Comparison of ENCODE assay signal across 8 cellular contexts in genomic region chr1:224340711-224341384, GRCh38. TPM values are rescaled to one million over a fixed set of nuclear protein-coding genes. Genes with fewer than 3 reads are reported as not detected.
A peak's percentile ranks its signal among the peaks of the same experiment; 100 is the strongest.
DNase-seq lines count a peak whose midpoint lies in the region; ATAC-seq lines count a peak whose summit lies in the region.

No MANE protein-coding gene starts in this region.

- peaks cover 4% of the 10 kb centered on the region for H3K36me3 Mint-ChIP-seq in activated naive CD8-positive, alpha-beta T cell treated with anti-CD3 and anti-CD28 coated beads, Interleukin-2, amount 50 U/mL, for 24 hours (ENCODE audit: low read depth)
- H3K36me3 Mint-ChIP-seq in immature natural killer cell = peaks cover 5 to 6% (median 6%) of the 10 kb centered on the region in 3 donors

- H3K36me3 ChIP-seq in ACC112 (ENCODE audit: insufficient read depth, low read length) = no peaks in the 10 kb centered on the region

- DNase-seq in NCI-H774 (lab: John Stamatoyannopoulos, UW) (peak; percentile 26), immature natural killer cell (peak in 2 of 3 donors; percentile 11 to 12), foreskin melanocyte (no peak)
- peak; percentile 33 for DNase-seq in activated naive CD8-positive, alpha-beta T cell treated with anti-CD3 and anti-CD28 coated beads, Interleukin-2, amount 50 U/mL, for 24 hours
- peak; percentile 33 to 36 for DNase-seq in stimulated activated CD4-positive, alpha-beta T cell treated with anti-CD3 and anti-CD28 coated beads, Interleukin-2, amount 100 ng/mL, for 24 hours

- no peaks in the 10 kb centered on the region for H3K4me1 ChIP-seq in ACC112 (ENCODE audit: control insufficient read depth, insufficient read depth, low read length, unreplicated experiment)

- peak overlapping the region; percentile 95 for H2AFZ ChIP-seq in ACC112 (ENCODE audit: low read length, unreplicated experiment)

- ATAC-seq in GM19397 (IDR thresholded peaks at IDR 0.05; ENCODE audit: unreplicated experiment) (peak; percentile 55), GM19328 (IDR thresholded peaks at IDR 0.05; ENCODE audit: unreplicated experiment) (no peak)
- peak; percentile 80 for ATAC-seq in activated naive CD8-positive, alpha-beta T cell treated with anti-CD3 and anti-CD28 coated beads, Interleukin-2, amount 50 U/mL, for 24 hours

- H3K27me3 Mint-ChIP-seq in activated naive CD8-positive, alpha-beta T cell treated with anti-CD3 and anti-CD28 coated beads, Interleukin-2, amount 50 U/mL, for 24 hours = no peaks in the 10 kb centered on the region
- H3K27me3 Mint-ChIP-seq in immature natural killer cell (ENCODE audit: low read depth in 3 of 3) = peaks cover 0 to 4% (median 3%) of the 10 kb centered on the region in 3 donors

- peaks cover 5% of the 10 kb centered on the region for H3K4me1 Mint-ChIP-seq in activated naive CD8-positive, alpha-beta T cell treated with anti-CD3 and anti-CD28 coated beads, Interleukin-2, amount 50 U/mL, for 24 hours
- H3K4me1 Mint-ChIP-seq in immature natural killer cell = peaks cover 0 to 6% of the 10 kb centered on the region in 2 donors

- H3K9me3 Mint-ChIP-seq in activated naive CD8-positive, alpha-beta T cell treated with anti-CD3 and anti-CD28 coated beads, Interleukin-2, amount 50 U/mL, for 24 hours = peaks cover 10% of the 10 kb centered on the region
- peaks cover 0 to 22% (median 18%) of the 10 kb centered on the region in 6 donors for H3K9me3 Mint-ChIP-seq in immature natural killer cell

- no peak overlapping the region for H3K27ac ChIP-seq in ACC112 (ENCODE audit: low read depth, low read length)

- H3K27ac Mint-ChIP-seq in activated naive CD8-positive, alpha-beta T cell treated with anti-CD3 and anti-CD28 coated beads, Interleukin-2, amount 50 U/mL, for 24 hours = no peak overlapping the region
- H3K27ac Mint-ChIP-seq in immature natural killer cell = no peak overlapping the region

- H3K79me2 ChIP-seq in ACC112 (ENCODE audit: control insufficient read depth, insufficient read depth, low read length, unreplicated experiment) = no peaks in the 10 kb centered on the region

- peak overlapping the region; percentile 64 for H3K4me3 Mint-ChIP-seq in activated naive CD8-positive, alpha-beta T cell treated with anti-CD3 and anti-CD28 coated beads, Interleukin-2, amount 50 U/mL, for 24 hours
- peak overlapping the region; percentile 49 to 68 (median 61) for H3K4me3 Mint-ChIP-seq in immature natural killer cell

- peak overlapping the region; percentile 90 for H3K4me3 ChIP-seq in ACC112 (ENCODE audit: low read depth, low read length)

- H3K27me3 ChIP-seq in ACC112 (ENCODE audit: insufficient read depth, low read length) = no peaks in the 10 kb centered on the region

RNA-seq across cellular contexts. Expression of gene NVL, which starts 10.9 kb away (rescaled TPM):
- 10 to 100 TPM in 2 of 3 donors, 1 to 10 TPM in 1; 6.6 to 19.5 (median 14.9) TPM for polyA plus RNA-seq in immature natural killer cell

RNA-seq across cellular contexts. Expression of gene CNIH4, which starts 15.8 kb away (rescaled TPM):
- 10 to 100 TPM; 36.4 to 51.2 (median 49.1) TPM for polyA plus RNA-seq in immature natural killer cell
